Comparison of ENCODE assay signal across 11 cellular contexts in the genomic region with DNA sequence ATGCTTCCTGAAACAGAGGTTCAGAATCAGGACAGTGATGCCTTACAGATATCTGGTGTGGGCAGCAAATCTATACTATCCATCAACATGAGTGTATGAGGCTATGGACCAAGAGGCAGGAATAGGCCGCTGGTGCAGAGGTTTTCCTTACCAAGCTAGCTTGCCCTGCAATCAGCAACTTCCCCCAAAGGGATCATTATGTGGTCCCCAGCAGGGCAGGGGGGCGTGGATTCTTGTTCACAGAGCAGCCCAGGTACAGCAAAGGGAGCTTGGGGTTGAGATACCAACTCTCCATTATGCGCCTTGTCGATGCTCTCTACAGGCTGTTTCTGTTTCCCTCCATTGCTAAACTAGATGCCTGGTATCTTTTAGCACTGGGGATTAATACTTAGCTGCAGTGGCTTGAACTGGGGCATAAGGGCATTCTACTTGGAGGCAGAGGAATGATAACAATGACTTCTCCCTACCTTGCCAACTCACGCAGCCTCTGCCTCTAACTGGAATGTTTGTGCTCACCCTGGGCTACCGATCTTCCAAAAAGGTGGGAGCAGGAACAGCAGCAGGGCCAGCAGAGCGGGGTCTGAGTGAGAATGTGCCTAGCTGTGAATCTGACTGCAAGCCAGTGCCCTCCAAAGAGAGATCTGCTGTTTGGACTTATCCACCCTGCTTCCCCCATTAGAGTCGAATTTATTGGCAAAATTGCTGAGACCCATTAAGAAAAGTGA. TPM values are rescaled to one million over a fixed set of nuclear protein-coding genes. Genes with fewer than 3 reads are reported as not detected.
DNase-seq lines count a peak whose midpoint lies in the region; ATAC-seq and TF ChIP-seq lines count a peak whose summit lies in the region.
"Had no signal": no experiment of that assay in that cellular context is flagged by ENCODE, and none has a peak within 500 bp of the region (broad histone marks: within the 10 kb centered on the region; RNA-seq: fewer than 3 reads in every experiment).

No MANE protein-coding gene starts in this region.

- CTCF ChIA-PET in CD4-positive, alpha-beta T cell (lab: Charles Lee), result interaction anchor here (1.6 kb wide), 1 partner anchor 104 kb away, joined by 4 read pairs; no protein-coding TSS in a partner anchor

- H3K4me2 ChIP-seq in trophoblast cell (ENCODE audit: low read length), result no peak overlapping the region

- peak overlapping the region; percentile 83 for H3K4me3 Mint-ChIP-seq in CD4-positive, alpha-beta T cell
- H3K4me3 Mint-ChIP-seq in endodermal cell, result peak overlapping the region; percentile 51
- peak overlapping the region; percentile 45 for H3K4me3 Mint-ChIP-seq in osteocyte (ENCODE audit: unreplicated experiment)

- H3K79me2 ChIP-seq in trophoblast cell (ENCODE audit: control insufficient read depth, insufficient read depth, low read length, poor library complexity), result no peaks in the 10 kb centered on the region

- H2AK5ac ChIP-seq in trophoblast cell (ENCODE audit: low read length), result no peak overlapping the region

- TF ChIP-seq CTCF in CD4-positive, alpha-beta T cell (IDR thresholded peaks at IDR 0.05), result no peak
- TF ChIP-seq CTCF in endodermal cell (conservative IDR thresholded peaks at IDR 0.05) (no peak), osteocyte (IDR thresholded peaks at IDR 0.05) (no peak), foreskin fibroblast (IDR thresholded peaks at IDR 0.05; ENCODE audit: low read depth, low read length) (no peak)

- no peak overlapping the region for H4K12ac ChIP-seq in trophoblast cell (ENCODE audit: low read depth, low read length)

- no peak overlapping the region for H3K18ac ChIP-seq in trophoblast cell (ENCODE audit: low read length)

- H3K14ac ChIP-seq in trophoblast cell (ENCODE audit: low read length), result no peak overlapping the region

- H3K9me3 ChIP-seq in CD4-positive, alpha-beta T cell (ENCODE audit: control insufficient read depth, low read length), result no peaks in the 10 kb centered on the region
- no peaks in the 10 kb centered on the region for H3K9me3 ChIP-seq in NT2/D1 (ENCODE audit: insufficient read depth, low read length)
- no peaks in the 10 kb centered on the region for H3K9me3 ChIP-seq in endodermal cell (ENCODE audit: control insufficient read depth, low read length)
- no peaks in the 10 kb centered on the region for H3K9me3 ChIP-seq in trophoblast cell (ENCODE audit: insufficient read depth, low read depth, low read length)
- H3K9me3 ChIP-seq: uterus had no signal

- intact Hi-C loops in CD4-positive, alpha-beta T cell (cut with DNase I, micrococcal nuclease), result loop anchor here (1.0 to 5.0 kb wide), 5 partner anchors 8 to 78 kb away; no protein-coding TSS in a partner anchor

- WGBS in endodermal cell (ENCODE audit: insufficient coverage in 1 of 2, insufficient read length in 1 of 2), 2 experiments, result 64 to 70% methylated on average over 5 to 8 of the region's 8 CpGs
- WGBS in trophoblast cell (ENCODE audit: extremely low coverage, insufficient coverage, insufficient read length), result no CpG with 5 or more reads among the region's 8 CpGs

- peaks cover 64% of the 10 kb centered on the region for H3K4me1 Mint-ChIP-seq in CD4-positive, alpha-beta T cell (ENCODE audit: low read depth)
- peaks cover 4% of the 10 kb centered on the region for H3K4me1 Mint-ChIP-seq in endodermal cell
- peaks cover 9% of the 10 kb centered on the region for H3K4me1 Mint-ChIP-seq in osteocyte (ENCODE audit: unreplicated experiment)

- no peaks in the 10 kb centered on the region for H3K27me3 ChIP-seq in CD4-positive, alpha-beta T cell (ENCODE audit: control insufficient read depth, insufficient read depth, low read length)
- H3K27me3 ChIP-seq in NT2/D1 (ENCODE audit: insufficient read depth, insufficient read length), result peaks cover 58% of the 10 kb centered on the region
- peaks cover 80% of the 10 kb centered on the region for H3K27me3 ChIP-seq in endodermal cell (ENCODE audit: control insufficient read depth, insufficient read depth, low read length, poor library complexity, severe bottlenecking)
- H3K27me3 ChIP-seq in trophoblast cell (ENCODE audit: insufficient read depth, low read length), result peaks cover 6% of the 10 kb centered on the region
- H3K27me3 ChIP-seq: uterus had no signal

- H3K27ac ChIP-seq in CD4-positive, alpha-beta T cell (ENCODE audit: low read depth, low read length), result no peak overlapping the region
- H3K27ac ChIP-seq in endodermal cell (ENCODE audit: low read depth, low read length), result no peak overlapping the region
- no peak overlapping the region for H3K27ac ChIP-seq in trophoblast cell (ENCODE audit: low read depth, low read length)
- H3K27ac ChIP-seq: uterus had no signal

- H3K9ac ChIP-seq in NT2/D1 (ENCODE audit: insufficient read length, low read depth), result peak overlapping the region; percentile 65
- no peak overlapping the region for H3K9ac ChIP-seq in endodermal cell (ENCODE audit: extremely low read depth, low read length, poor library complexity, severe bottlenecking)
- no peak overlapping the region for H3K9ac ChIP-seq in trophoblast cell (ENCODE audit: low read length)

- no peak overlapping the region for H3K23ac ChIP-seq in trophoblast cell (ENCODE audit: low read length)

- peak overlapping the region; percentile 87 for H3K27ac Mint-ChIP-seq in CD4-positive, alpha-beta T cell
- H3K27ac Mint-ChIP-seq in endodermal cell (no peak overlapping the region), osteocyte (ENCODE audit: unreplicated experiment) (no peak overlapping the region)

- H3K79me1 ChIP-seq in trophoblast cell (ENCODE audit: low read length), result no peaks in the 10 kb centered on the region

- DNase-seq in CD4-positive, alpha-beta T cell, result no peak
- DNase-seq in NT2/D1 (ENCODE audit: low read depth, low spot score) (no peak), endodermal cell (peak; percentile 69), osteocyte (ENCODE audit: extremely low spot score, unreplicated experiment) (no peak), NCI-H1105 treated with DMSO at 0.1 percent for 48 hours (lab: John Stamatoyannopoulos, UW) (no peak), trophoblast cell (no peak), NCI-H2107 (lab: John Stamatoyannopoulos, UW) (no peak), foreskin fibroblast (no peak)
- DNase-seq: uterus had no signal

- H2BK12ac ChIP-seq in trophoblast cell (ENCODE audit: low read length), result no peak overlapping the region

- H4K8ac ChIP-seq in trophoblast cell (ENCODE audit: low read depth, low read length), result no peak overlapping the region

- POLR2A ChIA-PET in CD4-positive, alpha-beta T cell (lab: Charles Lee), result interaction anchor here (0.8 to 2.8 kb wide), 9 partner anchors 9 to 107 kb away, joined by 3 to 17 read pairs (median 8); no protein-coding TSS in a partner anchor

- H2BK5ac ChIP-seq in trophoblast cell (ENCODE audit: low read depth, low read length, poor library complexity), result no peak overlapping the region

- H2BK120ac ChIP-seq in trophoblast cell (ENCODE audit: insufficient read depth, low read length, poor library complexity), result no peak overlapping the region

- H4K91ac ChIP-seq in trophoblast cell (ENCODE audit: low read depth, low read length), result no peak overlapping the region

- no peaks in the 10 kb centered on the region for H3K36me3 Mint-ChIP-seq in CD4-positive, alpha-beta T cell (ENCODE audit: low read depth)
- H3K36me3 Mint-ChIP-seq in endodermal cell (ENCODE audit: low read depth) (no peaks in the 10 kb centered on the region), osteocyte (ENCODE audit: unreplicated experiment) (no peaks in the 10 kb centered on the region)

- no peaks in the 10 kb centered on the region for H3K27me3 Mint-ChIP-seq in CD4-positive, alpha-beta T cell
- H3K27me3 Mint-ChIP-seq in endodermal cell (ENCODE audit: insufficient read depth) (peaks cover 75% of the 10 kb centered on the region), osteocyte (ENCODE audit: unreplicated experiment) (peaks cover 82% of the 10 kb centered on the region)

- H3K4me1 ChIP-seq in NT2/D1 (ENCODE audit: insufficient read depth, insufficient read length), result peaks cover 4% of the 10 kb centered on the region
- H3K4me1 ChIP-seq in endodermal cell (ENCODE audit: control insufficient read depth, insufficient read depth, low read length), result no peaks in the 10 kb centered on the region
- H3K4me1 ChIP-seq in trophoblast cell (ENCODE audit: control insufficient read depth in 1 of 2, insufficient read depth in 2 of 2, low read length in 2 of 2), result peaks cover 5 to 10% of the 10 kb centered on the region in 2 experiments
- H3K4me1 ChIP-seq: uterus had no signal

- H3K4ac ChIP-seq in trophoblast cell (ENCODE audit: low read depth, low read length), result no peak overlapping the region

- no peak for ATAC-seq in CD4-positive, alpha-beta T cell (ENCODE audit: poor library complexity)
- ATAC-seq: esophagus mucosa had no signal

- H3K4me3 ChIP-seq in NT2/D1 (ENCODE audit: insufficient read length, low read depth) (peak overlapping the region; percentile 36), endodermal cell (ENCODE audit: low read length) (peak overlapping the region; percentile 72), trophoblast cell (ENCODE audit: low read depth, low read length) (no peak overlapping the region), foreskin fibroblast (ENCODE audit: low read depth in 1 of 2, low read length in 2 of 2) (no peak overlapping the region)

- no peaks in the 10 kb centered on the region for H3K36me3 ChIP-seq in NT2/D1 (ENCODE audit: insufficient read depth, insufficient read length, low read length)
- H3K36me3 ChIP-seq in endodermal cell (ENCODE audit: control insufficient read depth, insufficient read depth, low read length), result no peaks in the 10 kb centered on the region
- no peaks in the 10 kb centered on the region for H3K36me3 ChIP-seq in trophoblast cell (ENCODE audit: control insufficient read depth in 1 of 2, insufficient read depth in 2 of 2, low read length in 2 of 2)
- H3K36me3 ChIP-seq: uterus had no signal

- H3K9me3 Mint-ChIP-seq in CD4-positive, alpha-beta T cell, result no peaks in the 10 kb centered on the region
- H3K9me3 Mint-ChIP-seq in endodermal cell (no peaks in the 10 kb centered on the region), osteocyte (ENCODE audit: unreplicated experiment) (no peaks in the 10 kb centered on the region)

- no peak overlapping the region for H2AFZ ChIP-seq in trophoblast cell (ENCODE audit: insufficient read depth, low read length, poor library complexity)

RNA-seq across cellular contexts. Expression of a gene that starts 10.3 kb away (rescaled TPM):
- 1 to 10 TPM; 3.9 to 4.0 TPM for total RNA-seq in CD4-positive, alpha-beta T cell
- not detected for total RNA-seq in endodermal cell
- polyA plus RNA-seq in endodermal cell (2013, experiment 1 of 2), result not detected
- not detected for polyA plus RNA-seq in endodermal cell (2013, experiment 2 of 2)
- not detected in 2 replicates for total RNA-seq in osteocyte
- not detected in 2 replicates for polyA plus RNA-seq in trophoblast cell (2013)

RNA-seq across cellular contexts. Expression of a gene that starts 12.8 kb away (rescaled TPM):
- total RNA-seq in CD4-positive, alpha-beta T cell, result under 1 TPM; 0.11 to 0.20 TPM
- not detected for total RNA-seq in endodermal cell
- not detected for polyA plus RNA-seq in endodermal cell (2013, experiment 1 of 2)
- polyA plus RNA-seq in endodermal cell (2013, experiment 2 of 2), result not detected
- total RNA-seq in osteocyte, result not detected in 2 replicates
- 0.04 and 0.05 TPM in 2 replicates for polyA plus RNA-seq in trophoblast cell (2013)
- total RNA-seq: esophagus mucosa; T-helper 1 cell treated with Interleukin-12 subunit alpha and Interleukin-12 subunit beta and Interleukin-4 antibody, amounts not matched to agents 30 ng/mL and 1 ng/mL, for 36 hours; uterus had no signal

RNA-seq across cellular contexts. Expression of a gene that starts 38.5 kb away (rescaled TPM):
- 1 to 10 TPM; 1.7 to 2.1 TPM for total RNA-seq in CD4-positive, alpha-beta T cell
- total RNA-seq in endodermal cell (not detected), osteocyte (not detected in 2 replicates)
- not detected for polyA plus RNA-seq in endodermal cell (2013, experiment 1 of 2)
- not detected for polyA plus RNA-seq in endodermal cell (2013, experiment 2 of 2)
- not detected in 2 replicates for polyA plus RNA-seq in trophoblast cell (2013)
- total RNA-seq: esophagus mucosa, uterus had no signal

Comparison
In these comparisons a context has a peak if more than half of its experiments do, and no peak if none do; other contexts are left out.
1. H3K4me3 ChIP-seq: peak in NT2/D1 (single experiment) and endodermal cell (single experiment); none in trophoblast cell (single experiment) and foreskin fibroblast (0 of 2).
2. Peak in every context shown above with its lines, with median percentiles within 50 percentile points of each other: H3K4me3 Mint-ChIP-seq.